19 cellular contexts compared by ENCODE assay signal in the genomic region with DNA sequence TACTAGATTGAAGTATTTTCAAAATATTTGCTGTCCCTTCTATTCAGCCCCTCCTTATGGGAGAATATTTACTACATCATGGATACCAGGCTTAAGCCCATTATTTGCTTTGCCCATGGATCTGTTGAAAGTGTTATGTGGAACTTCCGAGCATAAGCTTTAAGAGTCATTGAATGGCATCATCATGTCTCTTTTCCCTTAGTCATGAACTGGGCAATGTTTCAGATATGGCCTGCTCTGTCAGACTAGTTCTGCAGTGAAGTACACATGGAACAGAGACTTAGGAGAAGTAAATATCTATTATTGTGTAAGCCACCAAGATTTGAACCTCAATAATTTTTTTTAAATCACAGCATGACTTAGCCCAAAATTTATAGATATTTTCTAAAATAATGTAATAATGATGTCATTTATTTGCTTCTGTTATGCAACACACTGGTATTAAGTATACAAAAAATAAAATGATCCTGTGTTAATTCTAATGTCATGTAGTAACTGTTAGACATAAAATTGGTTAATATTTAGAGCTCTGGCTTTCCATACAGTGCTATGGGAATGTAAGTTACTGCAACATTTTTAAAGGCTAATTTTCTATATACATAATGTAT.
DNase-seq lines count a peak whose midpoint lies in the region; TF ChIP-seq lines count a peak whose summit lies in the region.
"Had no signal": no experiment of that assay in that cellular context is flagged by ENCODE, and none has a peak within 500 bp of the region (broad histone marks: within the 10 kb centered on the region; RNA-seq: fewer than 3 reads in every experiment).

No MANE protein-coding gene starts in this region.

- H2AFZ ChIP-seq in osteoblast (ENCODE audit: low read length): no peak overlapping the region
- H2AFZ ChIP-seq in OCI-LY7 (ENCODE audit: low read length): no peak overlapping the region
- H2AFZ ChIP-seq: GM23338 had no signal

- peaks cover 3% of the 10 kb centered on the region for H3K9me3 Mint-ChIP-seq in Calu3 (ENCODE audit: low read depth, unreplicated experiment)

- H3K9me3 ChIP-seq in osteoblast (ENCODE audit: low read depth, low read length) (no peaks in the 10 kb centered on the region), OCI-LY7 (ENCODE audit: low read length) (no peaks in the 10 kb centered on the region)
- H3K9me3 ChIP-seq: BE2C had no signal

- no peak overlapping the region for H3K4me3 Mint-ChIP-seq in Calu3 (ENCODE audit: low read depth, unreplicated experiment)
- H3K4me3 Mint-ChIP-seq: CD4-positive, alpha-beta T cell; GM23338 had no signal

- H3K4me1 Mint-ChIP-seq in Calu3 (ENCODE audit: low read depth, unreplicated experiment): no peaks in the 10 kb centered on the region
- H3K4me1 Mint-ChIP-seq: GM23338 had no signal

- H3K79me2 ChIP-seq in osteoblast (ENCODE audit: insufficient read depth, low read length) (no peaks in the 10 kb centered on the region), OCI-LY7 (ENCODE audit: insufficient read depth, low read depth, low read length) (no peaks in the 10 kb centered on the region)

- CTCF ChIA-PET in OCI-LY7 (lab: Charles Lee; ENCODE audit: unreplicated experiment): no interaction called here
- CTCF ChIA-PET in Calu3 (lab: Charles Lee): no interaction called here

- H3K4me2 ChIP-seq in osteoblast (ENCODE audit: insufficient read depth, low read length): no peak overlapping the region
- H3K4me2 ChIP-seq in OCI-LY7 (ENCODE audit: low read length): no peak overlapping the region
- H3K4me2 ChIP-seq: GM23338 had no signal

- H3K27me3 ChIP-seq in osteoblast (ENCODE audit: insufficient read depth, low read length): no peaks in the 10 kb centered on the region
- H3K27me3 ChIP-seq: BE2C had no signal

- intact Hi-C loops in OCI-LY7 (cut with micrococcal nuclease; ENCODE audit: unreplicated experiment) (no loop called here), Calu3 (cut with micrococcal nuclease; ENCODE audit: unreplicated experiment) (no loop called here)

- POLR2A ChIA-PET in OCI-LY7 (lab: Charles Lee): no interaction called here

- H3K4me1 ChIP-seq in osteoblast (ENCODE audit: insufficient read depth, low read length): no peaks in the 10 kb centered on the region
- H3K4me1 ChIP-seq in OCI-LY7 (ENCODE audit: insufficient read depth, low read length, poor library complexity, severe bottlenecking): no peaks in the 10 kb centered on the region
- H3K4me1 ChIP-seq: BE2C had no signal

- H3K9me2 ChIP-seq in OCI-LY7 (ENCODE audit: insufficient read depth, low read length): no peaks in the 10 kb centered on the region

- TF ChIP-seq CTCF in epithelial cell of esophagus (IDR thresholded peaks at IDR 0.05; ENCODE audit: insufficient read depth, low read depth, low read length, missing control alignments) (no peak), osteoblast (IDR thresholded peaks at IDR 0.05; ENCODE audit: extremely low read depth, low read depth, low read length) (no peak), OCI-LY7 (conservative IDR thresholded peaks at IDR 0.05; ENCODE audit: low read length) (no peak), Calu3 (IDR thresholded peaks at IDR 0.05; ENCODE audit: unreplicated experiment) (no peak)

- no peak overlapping the region for H3K27ac Mint-ChIP-seq in Calu3 (ENCODE audit: unreplicated experiment)
- H3K27ac Mint-ChIP-seq: CD4-positive, alpha-beta T cell; GM23338 had no signal

- H3K36me3 Mint-ChIP-seq in Calu3 (ENCODE audit: insufficient read depth, unreplicated experiment): no peaks in the 10 kb centered on the region

- no TSS peak for BruUV-seq in OCI-LY7 (replicated peaks; lab: Mats Ljungman, UMichigan)
- BruUV-seq in Calu3 (replicated peaks; lab: Mats Ljungman, UMichigan): no TSS peak

- no peaks in the 10 kb centered on the region for H4K20me1 ChIP-seq in osteoblast (ENCODE audit: insufficient read depth, low read length)
- no peaks in the 10 kb centered on the region for H4K20me1 ChIP-seq in OCI-LY7 (ENCODE audit: insufficient read depth, low read length)

- H3K4me3 ChIP-seq in epithelial cell of esophagus (ENCODE audit: low read length) (no peak overlapping the region), osteoblast (ENCODE audit: insufficient read depth, low read length) (no peak overlapping the region), OCI-LY7 (ENCODE audit: low read depth, low read length, poor library complexity, severe bottlenecking) (no peak overlapping the region)
- H3K4me3 ChIP-seq: GM23338 had no signal

- no peaks in the 10 kb centered on the region for H3K27me3 Mint-ChIP-seq in Calu3 (ENCODE audit: unreplicated experiment)
- H3K27me3 Mint-ChIP-seq: CD4-positive, alpha-beta T cell had no signal

- DNase-seq in NCI-H82 (lab: John Stamatoyannopoulos, UW): peak; percentile 7
- no peak for DNase-seq in NCI-H82 treated with DMSO at 0.1 percent for 48 hours (lab: John Stamatoyannopoulos, UW; ENCODE audit: unreplicated experiment)
- DNase-seq in OCI-M1 (lab: John Stamatoyannopoulos, UW): peak; percentile 4
- DNase-seq in epithelial cell of esophagus (ENCODE audit: low read depth): peak; percentile 74
- no peak for DNase-seq in osteoblast (ENCODE audit: insufficient read length, low spot score, missing footprints)
- DNase-seq in OCI-LY7 (ENCODE audit: low spot score): no peak
- DNase-seq in Calu3: no peak
- DNase-seq in central memory CD4-positive, alpha-beta T cell: no peak
- DNase-seq: 8988T; BE2C; CD4-positive, alpha-beta T cell; DMS79; KG1; MM.1S; NCI-H1105 treated with DMSO at 0.1 percent for 48 hours; NCI-H187; NCI-H345; NCI-H69 had no signal

- H3K36me3 ChIP-seq in osteoblast (ENCODE audit: insufficient read depth, low read length): no peaks in the 10 kb centered on the region
- H3K36me3 ChIP-seq in OCI-LY7 (ENCODE audit: insufficient read depth, low read length): no peaks in the 10 kb centered on the region
- H3K36me3 ChIP-seq: BE2C had no signal

- no peak overlapping the region for H3K27ac ChIP-seq in osteoblast (ENCODE audit: low read depth, low read length)
- H3K27ac ChIP-seq in OCI-LY7 (ENCODE audit: low read depth, low read length, poor library complexity, severe bottlenecking): no peak overlapping the region

Comparison
In these comparisons a context has a peak if more than half of its experiments do, and no peak if none do; other contexts are left out.
1. DNase-seq: peak in NCI-H82 (single experiment), OCI-M1 (single experiment) and epithelial cell of esophagus (single experiment); none in NCI-H82 treated with DMSO at 0.1 percent for 48 hours (single experiment), osteoblast (single experiment), OCI-LY7 (single experiment), Calu3 (single experiment) and central memory CD4-positive, alpha-beta T cell (single experiment).